8 cellular contexts compared by ENCODE assay signal in the genomic region with DNA sequence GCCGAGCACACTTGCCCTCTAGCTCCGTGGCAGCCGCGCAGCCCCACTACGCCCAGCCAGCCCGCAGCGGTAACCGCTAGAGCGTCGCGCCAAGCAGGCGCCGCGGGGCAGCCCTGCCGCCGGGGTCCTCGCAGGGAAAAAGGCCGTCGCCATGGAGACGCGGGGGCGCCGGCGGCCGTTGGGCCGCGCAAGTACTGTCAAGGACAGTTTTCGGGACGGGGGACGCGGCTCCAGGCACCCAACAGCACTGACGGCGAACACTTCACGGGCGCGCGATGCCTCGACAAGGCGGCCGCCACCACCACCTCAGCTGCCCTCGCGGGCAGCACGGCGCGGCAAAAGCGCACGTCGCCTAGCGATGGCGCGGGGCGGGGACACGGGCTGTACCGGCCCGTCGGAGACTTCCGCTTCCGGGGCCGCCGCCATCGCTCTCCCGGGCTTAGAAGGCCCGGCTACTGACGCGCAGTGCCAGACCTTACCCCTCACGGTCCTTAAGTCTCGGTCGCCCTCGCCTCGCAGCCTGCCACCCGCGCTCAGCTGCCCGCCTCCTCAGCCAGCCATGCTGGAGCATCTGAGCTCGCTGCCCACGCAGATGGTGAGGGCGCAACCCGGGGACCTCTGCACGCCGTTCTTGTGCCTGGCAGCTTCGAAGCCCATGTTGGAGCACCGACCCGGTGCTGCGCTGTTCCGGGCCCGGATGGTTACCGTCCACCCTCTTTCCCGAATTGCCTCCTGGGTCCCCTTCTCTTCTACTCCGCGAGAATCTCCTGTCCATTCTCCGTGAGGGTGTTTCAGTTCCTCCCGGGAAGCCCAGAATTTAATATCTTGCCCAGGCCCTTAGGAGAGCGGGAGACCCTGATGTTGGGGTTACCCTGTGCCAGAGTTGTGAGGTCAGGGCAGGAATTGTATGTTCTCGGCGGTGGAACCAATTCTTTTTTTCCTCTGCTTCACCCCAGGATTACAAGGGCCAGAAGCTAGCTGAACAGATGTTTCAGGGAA. TPM values are rescaled to one million over a fixed set of nuclear protein-coding genes. Genes with fewer than 3 reads are reported as not detected.
DNase-seq lines count a peak whose midpoint lies in the region; ATAC-seq, FAIRE-seq and TF ChIP-seq lines count a peak whose summit lies in the region.

Gene GLT8D1, minus strand, starts transcription at position 104 of the 999 bp plus-strand sequence. CDS start 5,331 bp downstream, outside the sequence.
Gene SPCS1, plus strand, starts transcription at position 419 of the 999 bp plus-strand sequence. Its CDS starts 141 bp downstream, at position 560.

- no peak for TF ChIP-seq CTCF in kidney (IDR thresholded peaks at IDR 0.05; ENCODE audit: borderline replicate concordance, extremely low read depth, insufficient read depth)

- H3K9ac ChIP-seq in kidney (ENCODE audit: low read length in 2 of 2), result peak within 1 kb of the TSS; percentile 81 to 93

- H3K27ac ChIP-seq in ACC112 (ENCODE audit: low read depth, low read length) (peak within 1 kb of the TSS; percentile 69), kidney (ENCODE audit: low read depth in 2 of 2, low read length in 2 of 2) (peak within 1 kb of the TSS; percentile 83 to 87)

- peaks cover 57% of the 10 kb centered on the region for H3K79me2 ChIP-seq in ACC112 (ENCODE audit: control insufficient read depth, insufficient read depth, low read length, unreplicated experiment)

- intact Hi-C loops in kidney (cut with DNase I), result no loop called here

- H2AFZ ChIP-seq in ACC112 (ENCODE audit: low read length, unreplicated experiment), result peak within 1 kb of the TSS; percentile 88

- H3K36me3 ChIP-seq in ACC112 (ENCODE audit: insufficient read depth, low read length) (peaks cover 9% of the 10 kb centered on the region), kidney (ENCODE audit: control insufficient read depth in 1 of 2, insufficient read depth in 2 of 2, low read length in 2 of 2) (peaks cover 5 to 7% of the 10 kb centered on the region in 2 donors)

- no peaks in the 10 kb centered on the region for H3K9me3 ChIP-seq in kidney (ENCODE audit: control insufficient read depth in 1 of 2, low read length in 2 of 2)

- H3K4me1 ChIP-seq in ACC112 (ENCODE audit: control insufficient read depth, insufficient read depth, low read length, unreplicated experiment) (peaks cover 17% of the 10 kb centered on the region), kidney (ENCODE audit: control insufficient read depth in 1 of 2, insufficient read depth in 1 of 2, low read depth in 1 of 2, low read length in 2 of 2) (peaks cover 20 to 24% of the 10 kb centered on the region in 2 donors)

- peak; percentile 85 for DNase-seq in NCI-H2227 treated with DMSO at 0.1 percent for 48 hours (lab: John Stamatoyannopoulos, UW)
- peak; percentile 67 for DNase-seq in activated CD4-positive, CD25-positive, alpha-beta regulatory T cell treated with anti-CD3 and anti-CD28 coated beads, Interleukin-2, amount 50 U/mL, for 16 hours (ENCODE audit: low read depth, low spot score)
- DNase-seq in central memory CD4-positive, alpha-beta T cell, result peak; percentile 87
- DNase-seq in kidney, result peak; percentile 96
- DNase-seq in stimulated activated CD4-positive, alpha-beta T cell treated with anti-CD3 and anti-CD28 coated beads, Interleukin-15, amount 100 ng/mL, for 24 hours, result peak; percentile 91

- H3K27me3 ChIP-seq in ACC112 (ENCODE audit: insufficient read depth, low read length), result no peaks in the 10 kb centered on the region

- ATAC-seq in GM18861 (IDR thresholded peaks at IDR 0.05; ENCODE audit: unreplicated experiment), result peak; percentile 65
- ATAC-seq in HG03097 (IDR thresholded peaks at IDR 0.05; ENCODE audit: low FRiP score, unreplicated experiment), result peak; percentile 67

- H3K4me3 ChIP-seq in ACC112 (ENCODE audit: low read depth, low read length) (peak within 1 kb of the TSS; percentile 86), kidney (ENCODE audit: low read length in 2 of 2) (peak within 1 kb of the TSS; percentile 86 to 99)

- no peak for FAIRE-seq in kidney (lab: Jason Lieb, UNC)

RNA-seq across cellular contexts. Expression of gene GLT8D1, which starts in this region (rescaled TPM):
- total RNA-seq in kidney, result 60.4 TPM
- 62.1 TPM for polyA plus RNA-seq in kidney (ENCODE audit: insufficient read depth, low read depth, low replicate concordance)

RNA-seq across cellular contexts. Expression of gene SPCS1, which starts in this region (rescaled TPM):
- total RNA-seq in kidney, result 124 TPM
- polyA plus RNA-seq in kidney (ENCODE audit: insufficient read depth, low read depth, low replicate concordance), result 265 TPM

Comparison
In these comparisons a context has a peak if more than half of its experiments do, and no peak if none do; other contexts are left out.
1. Peak in every context shown above with its lines: DNase-seq, ATAC-seq, H3K4me3 ChIP-seq and H3K27ac ChIP-seq.